6 cellular contexts compared by ENCODE assay signal in genomic region chr14:73423092-73423491, GRCh38. TPM values are rescaled to one million over a fixed set of nuclear protein-coding genes. Genes with fewer than 3 reads are reported as not detected.
DNase-seq lines count a peak whose midpoint lies in the region; ATAC-seq and TF ChIP-seq lines count a peak whose summit lies in the region.
"Not testable (repeated sequence)": the region's sequence is repeated elsewhere in the genome, so short reads cannot be mapped to it uniquely, and the experiment has no call there.

No MANE protein-coding gene starts in this region.

- not testable (repeated sequence) for H2AFZ ChIP-seq in OCI-LY1 (ENCODE audit: low read length); hepatocyte

- peaks cover 49% of the 10 kb centered on the region for H3K4me1 ChIP-seq in OCI-LY1 (ENCODE audit: insufficient read depth, low read length, severe bottlenecking)
- H3K4me1 ChIP-seq in endodermal cell (ENCODE audit: control insufficient read depth, insufficient read depth, low read length), result not testable (repeated sequence)
- peaks cover 11% of the 10 kb centered on the region for H3K4me1 ChIP-seq in hepatocyte (ENCODE audit: insufficient read depth)
- peaks cover 2 to 17% (median 5%) of the 10 kb centered on the region in 4 donors for H3K4me1 ChIP-seq in liver (ENCODE audit: control insufficient read depth in 4 of 4, insufficient read depth in 4 of 4, low read length in 3 of 4)

- H3K36me3 ChIP-seq in OCI-LY1 (ENCODE audit: insufficient read depth, low read length); hepatocyte (replicated peaks; ENCODE audit: insufficient read depth, low read depth); liver (ENCODE audit: control insufficient read depth in 4 of 4, insufficient read depth in 3 of 4, low read depth in 1 of 4, low read length in 3 of 4): not testable (repeated sequence)
- peaks cover 25% of the 10 kb centered on the region for H3K36me3 ChIP-seq in endodermal cell (ENCODE audit: control insufficient read depth, insufficient read depth, low read length)

- H3K79me2 ChIP-seq in OCI-LY1 (ENCODE audit: insufficient read depth, low read length), result not testable (repeated sequence)
- H3K79me2 ChIP-seq in hepatocyte, result peaks cover 92% of the 10 kb centered on the region

- H3K27ac Mint-ChIP-seq in endodermal cell (peak overlapping the region; percentile 87), osteocyte (ENCODE audit: unreplicated experiment) (peak overlapping the region; percentile 25)
- H3K27ac Mint-ChIP-seq in stimulated activated memory B cell treated with anti-CD40 and anti-IgM and Interleukin-4, amounts not matched to agents 10 μg/mL and 1 μg/mL and 100 μg/mL, for 72 hours, result peak overlapping the region; percentile 37

- not testable (repeated sequence) for H3F3A ChIP-seq in OCI-LY1 (ENCODE audit: insufficient read depth, low read length)

- H3K4me1 Mint-ChIP-seq in endodermal cell (peaks cover 11% of the 10 kb centered on the region), osteocyte (ENCODE audit: unreplicated experiment) (peaks cover 69% of the 10 kb centered on the region)
- peaks cover 38% of the 10 kb centered on the region for H3K4me1 Mint-ChIP-seq in stimulated activated memory B cell treated with anti-CD40 and anti-IgM and Interleukin-4, amounts not matched to agents 10 μg/mL and 1 μg/mL and 100 μg/mL, for 72 hours

- not testable (repeated sequence) for H4K20me1 ChIP-seq in OCI-LY1 (ENCODE audit: insufficient read depth, low read length); hepatocyte (ENCODE audit: insufficient read depth, poor library complexity, severe bottlenecking)

- ATAC-seq in stimulated activated memory B cell treated with anti-CD40 and anti-IgM and Interleukin-4, amounts not matched to agents 10 μg/mL and 1 μg/mL and 100 μg/mL, for 72 hours, result not testable (repeated sequence)

- not testable (repeated sequence) for DNase-seq in endodermal cell; hepatocyte (ENCODE audit: low spot score); osteocyte (ENCODE audit: extremely low spot score, unreplicated experiment)

- not testable (repeated sequence) for TF ChIP-seq RAD21 in liver (IDR thresholded peaks at IDR 0.05)

- H3K9me2 ChIP-seq in OCI-LY1 (ENCODE audit: low read depth, low read length); hepatocyte (replicated peaks; ENCODE audit: insufficient read depth): not testable (repeated sequence)

- H3K36me3 Mint-ChIP-seq in endodermal cell (ENCODE audit: low read depth), result peaks cover 35% of the 10 kb centered on the region
- H3K36me3 Mint-ChIP-seq in osteocyte (ENCODE audit: unreplicated experiment), result not testable (repeated sequence)
- H3K36me3 Mint-ChIP-seq in stimulated activated memory B cell treated with anti-CD40 and anti-IgM and Interleukin-4, amounts not matched to agents 10 μg/mL and 1 μg/mL and 100 μg/mL, for 72 hours, result peaks cover 22% of the 10 kb centered on the region

- H3K4me2 ChIP-seq in OCI-LY1 (ENCODE audit: low read length); hepatocyte: not testable (repeated sequence)

- not testable (repeated sequence) for H3K4me3 ChIP-seq in OCI-LY1 (ENCODE audit: low read depth, low read length, poor library complexity, severe bottlenecking); endodermal cell (ENCODE audit: low read length); hepatocyte; liver (ENCODE audit: low read depth in 1 of 3, low read length in 3 of 3)

- not testable (repeated sequence) for H3K9me3 Mint-ChIP-seq in endodermal cell; osteocyte (ENCODE audit: unreplicated experiment); stimulated activated memory B cell treated with anti-CD40 and anti-IgM and Interleukin-4, amounts not matched to agents 10 μg/mL and 1 μg/mL and 100 μg/mL, for 72 hours

- H3K27ac ChIP-seq in OCI-LY1 (ENCODE audit: low read depth, low read length, poor library complexity, severe bottlenecking) (peak overlapping the region; percentile 17), hepatocyte (peak overlapping the region; percentile 39)
- not testable (repeated sequence) for H3K27ac ChIP-seq in endodermal cell (ENCODE audit: low read depth, low read length); liver (ENCODE audit: low read depth in 1 of 2, low read length in 2 of 2)

- H3K9ac ChIP-seq in OCI-LY1 (ENCODE audit: low read length); endodermal cell (ENCODE audit: extremely low read depth, low read length, poor library complexity, severe bottlenecking); liver (ENCODE audit: low read depth in 1 of 2, low read length in 2 of 2): not testable (repeated sequence)

- H3K4me3 Mint-ChIP-seq in endodermal cell; osteocyte (ENCODE audit: unreplicated experiment); stimulated activated memory B cell treated with anti-CD40 and anti-IgM and Interleukin-4, amounts not matched to agents 10 μg/mL and 1 μg/mL and 100 μg/mL, for 72 hours: not testable (repeated sequence)

- TF ChIP-seq CTCF in OCI-LY1 (IDR thresholded peaks at IDR 0.05; ENCODE audit: low read length); endodermal cell (conservative IDR thresholded peaks at IDR 0.05); hepatocyte (IDR thresholded peaks at IDR 0.05; ENCODE audit: poor library complexity); liver (IDR thresholded peaks at IDR 0.05; ENCODE audit: low read depth, low read length, missing input control); osteocyte (IDR thresholded peaks at IDR 0.05): not testable (repeated sequence)

- not testable (repeated sequence) for H3K9me3 ChIP-seq in OCI-LY1 (ENCODE audit: low read length); endodermal cell (ENCODE audit: control insufficient read depth, low read length); hepatocyte (ENCODE audit: low read depth); liver (ENCODE audit: control insufficient read depth in 4 of 4, low read length in 3 of 4)

- not testable (repeated sequence) for H3K27me3 ChIP-seq in OCI-LY1 (ENCODE audit: insufficient read depth, low read length); endodermal cell (ENCODE audit: control insufficient read depth, insufficient read depth, low read length, poor library complexity, severe bottlenecking); hepatocyte; liver (ENCODE audit: control insufficient read depth in 4 of 4, insufficient read depth in 4 of 4, low read length in 3 of 4)

- WGBS in endodermal cell (ENCODE audit: insufficient coverage in 1 of 2, insufficient read length in 1 of 2), 2 experiments, result 89 to 93% methylated on average over 5 to 6 of the region's 6 CpGs
- WGBS in hepatocyte (ENCODE audit: low lambda C conversion rate, missing lambda C conversion rate), result 94% methylated on average over 6 of the region's 6 CpGs
- WGBS in liver, result 48% methylated on average over 6 of the region's 6 CpGs

- not testable (repeated sequence) for H3K27me3 Mint-ChIP-seq in endodermal cell (ENCODE audit: insufficient read depth); osteocyte (ENCODE audit: unreplicated experiment); stimulated activated memory B cell treated with anti-CD40 and anti-IgM and Interleukin-4, amounts not matched to agents 10 μg/mL and 1 μg/mL and 100 μg/mL, for 72 hours

TF ChIP-seq in liver, 16 proteins besides CTCF, POLR2A, EP300 and RAD21:
- TF ChIP-seq HNF4A (conservative IDR thresholded peaks at IDR 0.05) (peak; percentile 7 to 38), RXRA (IDR thresholded peaks at IDR 0.05) (peak; percentile 60 to 77)

RNA-seq across cellular contexts. Expression of gene NUMB, which starts 35.3 kb away (rescaled TPM):
- total RNA-seq in endodermal cell (10 to 100 TPM; 79.9 to 85.2 TPM), hepatocyte (35.3 and 38.5 TPM in 2 replicates), liver (10 to 100 TPM; 21.2 to 45.8 TPM), osteocyte (72.7 and 73.7 TPM in 2 replicates)
- polyA plus RNA-seq in endodermal cell (2013, experiment 1 of 2), result 44.4 TPM
- 38.5 TPM for polyA plus RNA-seq in endodermal cell (2013, experiment 2 of 2)
- polyA plus RNA-seq in hepatocyte (44.0 and 45.8 TPM in 2 replicates), liver (10 to 100 TPM; 23.2 to 28.9 TPM)

Comparison
In these comparisons a context has a peak if more than half of its experiments do, and no peak if none do; other contexts are left out.
1. H3K27ac Mint-ChIP-seq: peak in every context shown above with its lines; median percentile 87 in endodermal cell; 37 in stimulated activated memory B cell treated with anti-CD40 and anti-IgM and Interleukin-4, amounts not matched to agents 10 μg/mL and 1 μg/mL and 100 μg/mL, for 72 hours; 25 in osteocyte.